In genomic region chrX:46710425-46710824, GRCh38 we compare ENCODE assay signal across 11 cellular contexts. TPM values are rescaled to one million over a fixed set of nuclear protein-coding genes. Genes with fewer than 3 reads are reported as not detected.
DNase-seq lines count a peak whose midpoint lies in the region; ATAC-seq and TF ChIP-seq lines count a peak whose summit lies in the region.
"Had no signal": no experiment of that assay in that cellular context is flagged by ENCODE, and none has a peak within 500 bp of the region (broad histone marks: within the 10 kb centered on the region; RNA-seq: fewer than 3 reads in every experiment).

No MANE protein-coding gene starts in this region.

- H4K8ac ChIP-seq in IMR-90 (ENCODE audit: low read depth in 2 of 2, low read length in 2 of 2) = no peak overlapping the region

- no peak overlapping the region for H3K4me2 ChIP-seq in IMR-90 (ENCODE audit: low read depth, low read length)

- H3K14ac ChIP-seq in IMR-90 (replicated peaks; ENCODE audit: low read depth, low read length) = no peak overlapping the region

- peaks cover 0 to 13% of the 10 kb centered on the region in 2 experiments; a peak in 2 of 4 replicates for H3K79me1 ChIP-seq in IMR-90 (ENCODE audit: low read depth in 1 of 2, low read length in 2 of 2)

- 33% methylated on average over 1 of the region's 1 CpG; no CpG with 5 or more reads in 1 of the 2 experiments for WGBS in IMR-90 (ENCODE audit: extremely low coverage in 2 of 2, insufficient read length in 1 of 2), 2 experiments
- 0 to 27% methylated on average over 1 of the region's 1 CpG for WGBS in body of pancreas, 2 donors

- H3K9me3 Mint-ChIP-seq in naive B cell = peaks cover 0 to 3% (median 0%) of the 10 kb centered on the region in 7 donors

- no TSS peak for BruUV-seq in IMR-90 (replicated peaks; lab: Mats Ljungman, UMichigan)

- H2AK5ac ChIP-seq in IMR-90 (ENCODE audit: low read depth, low read length) = no peak overlapping the region

- no peak for TF ChIP-seq CTCF in IMR-90 (conservative IDR thresholded peaks at IDR 0.05; ENCODE audit: low read depth, low read length)
- TF ChIP-seq CTCF in body of pancreas (IDR thresholded peaks at IDR 0.05) = no peak

- H3K4me1 Mint-ChIP-seq in naive B cell = peaks cover 52 to 76% (median 71%) of the 10 kb centered on the region in 3 donors

- H2BK5ac ChIP-seq in IMR-90 (ENCODE audit: low read depth, low read length, poor library complexity, severe bottlenecking) = no peak overlapping the region

- no peak overlapping the region for H4K5ac ChIP-seq in IMR-90 (ENCODE audit: low read depth, low read length)

- H2BK15ac ChIP-seq in IMR-90 (ENCODE audit: low read depth, low read length) = no peak overlapping the region

- H2AFZ ChIP-seq in IMR-90 (replicated peaks; ENCODE audit: low read length, poor library complexity) = no peak overlapping the region

- peak; percentile 63 for DNase-seq in NCI-H2107 treated with DMSO at 0.1 percent for 48 hours (lab: John Stamatoyannopoulos, UW; ENCODE audit: unreplicated experiment)
- DNase-seq in NCI-H2107 (lab: John Stamatoyannopoulos, UW) = no peak
- DNase-seq in IMR-90 = peak; percentile 62
- DNase-seq in body of pancreas = peak in 1 of 4 donors; percentile 33
- no peak for DNase-seq in naive B cell
- no peak for DNase-seq in NCI-H748 (lab: John Stamatoyannopoulos, UW; ENCODE audit: unreplicated experiment)
- DNase-seq: activated CD4-positive, alpha-beta T cell treated with anti-CD3 and anti-CD28 coated beads for 4 hours; central memory CD4-positive, alpha-beta T cell; stimulated activated CD8-positive, alpha-beta memory T cell treated with anti-CD3 and anti-CD28 coated beads, Interleukin-4, amount 100 ng/mL, for 48 hours had no signal

- no peaks in the 10 kb centered on the region for H3K9me1 ChIP-seq in IMR-90 (ENCODE audit: insufficient read depth, low read length)

- POLR2A ChIA-PET in IMR-90 (lab: Charles Lee; ENCODE audit: unreplicated experiment) = no interaction called here

- H3K4me1 ChIP-seq in IMR-90 (ENCODE audit: control insufficient read depth, insufficient read depth, low read length) (peaks cover 4% of the 10 kb centered on the region; the same call in 1 of the 2 replicates), body of pancreas (peaks cover 14% of the 10 kb centered on the region)

- no peak overlapping the region for H3K4ac ChIP-seq in IMR-90 (ENCODE audit: low read depth, low read length)

- H3K9ac ChIP-seq in IMR-90 (ENCODE audit: low read depth, low read length) = no peak overlapping the region

- CTCF ChIA-PET in IMR-90 (lab: Yijun Ruan, JAX) = interaction anchor here (0.7 kb wide), 1 partner anchor 1232 kb away, joined by 3 read pairs; no protein-coding TSS in a partner anchor

- no peak overlapping the region for H3K56ac ChIP-seq in IMR-90 (ENCODE audit: extremely low read depth, insufficient read depth, low read length)

- no peak overlapping the region for H3K23ac ChIP-seq in IMR-90 (ENCODE audit: low read depth, low read length)

- ATAC-seq in IMR-90 (ENCODE audit: low read depth) (peak; percentile 42; the same call in 1 of the 2 replicates), body of pancreas (peak; percentile 77), naive B cell (ENCODE audit: low read depth in 2 of 2) (no peak), GM19397 (IDR thresholded peaks at IDR 0.05; ENCODE audit: unreplicated experiment) (no peak), HG02763 (IDR thresholded peaks at IDR 0.05; ENCODE audit: unreplicated experiment) (no peak)

- no peak overlapping the region for H3K4me3 ChIP-seq in IMR-90 (ENCODE audit: insufficient read depth, low read depth, low read length)
- no peak overlapping the region for H3K4me3 ChIP-seq in body of pancreas

- peak overlapping the region in 5 of 8 donors; percentile 50 to 65 (median 59) for H3K4me3 Mint-ChIP-seq in naive B cell

- in situ Hi-C loops in IMR-90 (cut with MboI; ENCODE audit: low sequenced_read_pairs) = no loop called here

- TF ChIP-seq RAD21 in IMR-90 (IDR thresholded peaks at IDR 0.05; ENCODE audit: low read length) = no peak

- intact Hi-C loops in IMR-90 (cut with micrococcal nuclease) (no loop called here), body of pancreas (cut with DNase I) (no loop called here)

- no peak overlapping the region for H3K18ac ChIP-seq in IMR-90 (ENCODE audit: low read depth, low read length)

- no peak overlapping the region for H2BK120ac ChIP-seq in IMR-90 (ENCODE audit: low read depth, low read length)

- dilution Hi-C loops in IMR-90 (cut with HindIII; ENCODE audit: low sequenced_read_pairs, unreplicated experiment) = no loop called here

- no peaks in the 10 kb centered on the region for H3K36me3 Mint-ChIP-seq in naive B cell

- no peaks in the 10 kb centered on the region; the same call in 1 of the 2 replicates for H4K20me1 ChIP-seq in IMR-90 (ENCODE audit: insufficient read depth, low read length)

- H3K27me3 ChIP-seq in IMR-90 (ENCODE audit: control insufficient read depth, insufficient read depth, low read length) = no peaks in the 10 kb centered on the region; the same call in 1 of the 2 replicates
- H3K27me3 ChIP-seq in body of pancreas = no peaks in the 10 kb centered on the region

- H3K27ac ChIP-seq in IMR-90 (ENCODE audit: insufficient read depth, low read length) (no peak overlapping the region), body of pancreas (peak overlapping the region in 3 of 4 donors; percentile 39 to 66 (median 61))

- TF ChIP-seq POLR2A in IMR-90 (IDR thresholded peaks at IDR 0.05; ENCODE audit: low read depth, low read length) (no peak), body of pancreas (IDR thresholded peaks at IDR 0.05) (no peak)

- H3K27ac Mint-ChIP-seq in naive B cell = peak overlapping the region in 5 of 6 donors; percentile 35 to 84 (median 71)

- no peak overlapping the region for H4K91ac ChIP-seq in IMR-90 (ENCODE audit: insufficient read depth, low read depth, low read length)

- no peak overlapping the region for H2AK9ac ChIP-seq in IMR-90 (replicated peaks; ENCODE audit: low read depth, low read length, poor library complexity)

- no peaks in the 10 kb centered on the region for H3K27me3 Mint-ChIP-seq in naive B cell

- no peak overlapping the region for H2BK20ac ChIP-seq in IMR-90 (ENCODE audit: low read depth, low read length)

- H3K36me3 ChIP-seq in IMR-90 (ENCODE audit: control insufficient read depth, insufficient read depth, low read length) = no peaks in the 10 kb centered on the region
- H3K36me3 ChIP-seq in body of pancreas (replicated peaks in 1 of 2; ENCODE audit: insufficient read depth in 1 of 2, low read depth in 2 of 2) = no peaks in the 10 kb centered on the region

- H3K9me3 ChIP-seq in IMR-90 (ENCODE audit: control insufficient read depth, insufficient read depth, low read length) (no peaks in the 10 kb centered on the region), body of pancreas (no peaks in the 10 kb centered on the region)

TF ChIP-seq in IMR-90, 13 proteins besides CTCF, POLR2A, EP300 and RAD21:
- TF ChIP-seq MAZ (IDR thresholded peaks at IDR 0.05; ENCODE audit: borderline replicate concordance, low read depth, low read length) = no peak
- TF ChIP-seq ELK1 (IDR thresholded peaks at IDR 0.05; ENCODE audit: borderline replicate concordance, low read depth, low read length) = no peak
- no peak for TF ChIP-seq MAFK (IDR thresholded peaks at IDR 0.05; ENCODE audit: low read depth, low read length)
- no peak for TF ChIP-seq FOS (IDR thresholded peaks at IDR 0.05; ENCODE audit: low read depth, low read length)
- TF ChIP-seq MXI1 (IDR thresholded peaks at IDR 0.05; ENCODE audit: borderline replicate concordance, low read depth, low read length) = no peak
- TF ChIP-seq CHD1 (IDR thresholded peaks at IDR 0.05; ENCODE audit: low read depth, low read length) = no peak
- TF ChIP-seq NFE2L2 (IDR thresholded peaks at IDR 0.05; ENCODE audit: low read depth, low read length) = no peak
- TF ChIP-seq SMC3 (IDR thresholded peaks at IDR 0.05; ENCODE audit: low read depth, low read length) = no peak
- TF ChIP-seq RFX5 (IDR thresholded peaks at IDR 0.05; ENCODE audit: low read depth, low read length) = no peak

RNA-seq across cellular contexts. Expression of gene SLC9A7, which starts 48.5 kb away (rescaled TPM):
- 67.5 and 76.4 TPM in 2 replicates for total RNA-seq in IMR-90 (2012; rRNA removed)
- polyA plus RNA-seq in IMR-90 (2012; rRNA removed) = 14.4 and 14.7 TPM in 2 replicates
- polyA plus RNA-seq in IMR-90 (2012; cell fraction: cytosol; rRNA removed) = 12.7 and 15.1 TPM in 2 replicates
- polyA plus RNA-seq in IMR-90 (2012; cell fraction: nucleus; rRNA removed; ENCODE audit: low replicate concordance) = 11.9 and 17.9 TPM in 2 replicates
- total RNA-seq in body of pancreas = 1 to 10 TPM; 6.2 to 7.6 TPM
- polyA plus RNA-seq in naive B cell (ENCODE audit: low read depth in 6 of 6) = 10 to 100 TPM; 13.5 to 60.6 (median 42.5) TPM

Comparison
In these comparisons a context has a peak if more than half of its experiments do, and no peak if none do; other contexts are left out.
1. DNase-seq: peak in NCI-H2107 treated with DMSO at 0.1 percent for 48 hours (single experiment) and IMR-90 (single experiment); none in NCI-H2107 (single experiment), naive B cell (single experiment) and NCI-H748 (single experiment).
2. ATAC-seq: peak in IMR-90 (single experiment) and body of pancreas (single experiment); none in naive B cell (0 of 2), GM19397 (single experiment) and HG02763 (single experiment).